16 cellular contexts compared by ENCODE assay signal in the genomic region with DNA sequence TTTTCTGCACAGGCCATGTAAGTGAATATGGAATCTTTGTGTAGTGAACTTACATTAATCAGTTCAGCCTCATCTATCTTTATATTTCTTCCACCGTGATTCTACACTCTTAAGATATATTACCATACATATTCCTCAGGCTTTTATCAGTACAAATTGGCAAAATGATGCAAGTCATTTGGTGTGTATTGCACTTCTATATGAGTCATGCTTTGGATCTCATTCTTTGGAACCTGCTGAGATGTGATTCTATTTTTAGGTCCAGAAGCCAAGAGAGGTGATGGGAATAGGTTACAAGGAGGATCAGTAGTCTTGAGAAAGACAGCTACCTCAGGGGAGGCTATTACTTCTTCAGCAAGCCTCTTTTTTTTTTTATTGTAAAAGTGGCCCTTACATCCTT.
A peak's percentile ranks its signal among the peaks of the same experiment; 100 is the strongest.
DNase-seq lines count a peak whose midpoint lies in the region; ATAC-seq and TF ChIP-seq lines count a peak whose summit lies in the region.
"Had no signal": no experiment of that assay in that cellular context is flagged by ENCODE, and none has a peak within 500 bp of the region (broad histone marks: within the 10 kb centered on the region; RNA-seq: fewer than 3 reads in every experiment).

No MANE protein-coding gene starts in this region.

- TF ChIP-seq RAD21 in HCT116 (IDR thresholded peaks at IDR 0.05; ENCODE audit: low read depth): no peak

- no peak overlapping the region for H3K27ac Mint-ChIP-seq in T-helper 2 cell treated with Interferon-gamma antibody and Interleukin-4, amounts not matched to agents 5 μg/mL and 100 μg/mL, for 36 hours
- H3K27ac Mint-ChIP-seq in activated CD4-positive, alpha-beta T cell treated with anti-CD3 and anti-CD28 coated beads, Interleukin-2, amount 10 ng/mL, durations not matched to agents 7 days and 5 days: no peak overlapping the region
- H3K27ac Mint-ChIP-seq: activated naive CD4-positive, alpha-beta T cell treated with anti-CD3 and anti-CD28 coated beads for 36 hours had no signal

- no peaks in the 10 kb centered on the region for H3K9me2 ChIP-seq in HCT116 (ENCODE audit: insufficient read depth)

- POLR2A ChIA-PET in AG04449 (lab: Yijun Ruan, JAX) (interaction anchor here (0.6 kb wide), 1 partner anchor 37 kb away, joined by 3 read pairs; no protein-coding TSS in a partner anchor), HCT116 (lab: Charles Lee) (no interaction called here)
- POLR2A ChIA-PET in activated CD4-positive, alpha-beta T cell treated with anti-CD3 and anti-CD28 coated beads, Interleukin-2, amount 10 ng/mL, durations not matched to agents 7 days and 5 days (lab: Charles Lee): no interaction called here

- TF ChIP-seq POLR2A in HCT116 (IDR thresholded peaks at IDR 0.05; ENCODE audit: borderline replicate concordance, extremely low read depth, insufficient read depth, insufficient read length): no peak

- peak; percentile 73 for DNase-seq in AG04449 (ENCODE audit: low read depth, low spot score)
- DNase-seq in HCT116 (ENCODE audit: low read depth, low spot score): peak; percentile 6
- peak; percentile 33 for DNase-seq in astrocyte of the hippocampus (ENCODE audit: low read depth, low spot score)
- peak; percentile 23 for DNase-seq in glomerular visceral epithelial cell (ENCODE audit: extremely low spot score)
- DNase-seq in stimulated activated CD4-positive, alpha-beta T cell treated with anti-CD3 and anti-CD28 coated beads, Interleukin-4, amount 100 ng/mL, for 24 hours: no peak
- DNase-seq in T-helper 2 cell treated with Interferon-gamma antibody and Interleukin-4, amounts not matched to agents 5 μg/mL and 100 μg/mL, for 36 hours (ENCODE audit: low spot score): no peak
- DNase-seq in NCI-H774 (lab: John Stamatoyannopoulos, UW): no peak
- DNase-seq in activated CD4-positive, alpha-beta T cell treated with anti-CD3 and anti-CD28 coated beads, Interleukin-2, amount 10 ng/mL, durations not matched to agents 7 days and 5 days: no peak
- DNase-seq: activated CD8-positive, alpha-beta memory T cell treated with anti-CD3 and anti-CD28 coated beads for 24 hours; activated naive CD4-positive, alpha-beta T cell treated with anti-CD3 and anti-CD28 coated beads for 36 hours; AML-193; cerebellar nuclear complex; NCI-H2227 treated with DMSO at 0.1 percent for 48 hours; tibial artery had no signal

- RAD21 ChIA-PET in HCT116 (lab: Charles Lee; ENCODE audit: low non-redundant PET in 1 of 2, low total read pairs in 2 of 2, uncharacterized antibody in 2 of 2, unreplicated experiment in 2 of 2): no interaction called here

- H3K9me3 Mint-ChIP-seq in T-helper 2 cell treated with Interferon-gamma antibody and Interleukin-4, amounts not matched to agents 5 μg/mL and 100 μg/mL, for 36 hours: no peaks in the 10 kb centered on the region
- no peaks in the 10 kb centered on the region for H3K9me3 Mint-ChIP-seq in activated CD4-positive, alpha-beta T cell treated with anti-CD3 and anti-CD28 coated beads, Interleukin-2, amount 10 ng/mL, durations not matched to agents 7 days and 5 days

- no TSS peak for BruUV-seq in HCT116 (replicated peaks; lab: Mats Ljungman, UMichigan)

- H3K27me3 Mint-ChIP-seq in T-helper 2 cell treated with Interferon-gamma antibody and Interleukin-4, amounts not matched to agents 5 μg/mL and 100 μg/mL, for 36 hours (ENCODE audit: low read depth): no peaks in the 10 kb centered on the region
- peaks cover 2% of the 10 kb centered on the region for H3K27me3 Mint-ChIP-seq in activated CD4-positive, alpha-beta T cell treated with anti-CD3 and anti-CD28 coated beads, Interleukin-2, amount 10 ng/mL, durations not matched to agents 7 days and 5 days

- H3K4me3 ChIP-seq in AG04449 (ENCODE audit: low read depth, low read length): no peak overlapping the region
- no peak overlapping the region for H3K4me3 ChIP-seq in HCT116 (replicated peaks in 1 of 2; ENCODE audit: low read depth in 1 of 2, low read length in 2 of 2)
- H3K4me3 ChIP-seq: SK-N-MC, tibial artery had no signal

- no peaks in the 10 kb centered on the region for H3K9me3 ChIP-seq in HCT116 (ENCODE audit: control insufficient read depth in 1 of 2, insufficient read depth in 1 of 2, low read depth in 1 of 2, low read length in 2 of 2)
- H3K9me3 ChIP-seq: tibial artery had no signal

- no peak overlapping the region for H3K27ac ChIP-seq in HCT116 (ENCODE audit: low read depth, low read length)
- H3K27ac ChIP-seq: epithelial cell of prostate, SK-N-MC, tibial artery had no signal

- peak overlapping the region; percentile 44; the same call in 1 of the 2 replicates for H3K4me2 ChIP-seq in HCT116 (ENCODE audit: low read length)

- H3K27me3 ChIP-seq in HCT116 (ENCODE audit: insufficient read depth, low read length): no peaks in the 10 kb centered on the region
- H3K27me3 ChIP-seq: tibial artery had no signal

- no peak overlapping the region for H2AFZ ChIP-seq in HCT116 (ENCODE audit: low read depth, low read length, poor library complexity, severe bottlenecking)

- H3K4me1 Mint-ChIP-seq in T-helper 2 cell treated with Interferon-gamma antibody and Interleukin-4, amounts not matched to agents 5 μg/mL and 100 μg/mL, for 36 hours (ENCODE audit: low read depth): no peaks in the 10 kb centered on the region
- no peaks in the 10 kb centered on the region for H3K4me1 Mint-ChIP-seq in activated CD4-positive, alpha-beta T cell treated with anti-CD3 and anti-CD28 coated beads, Interleukin-2, amount 10 ng/mL, durations not matched to agents 7 days and 5 days

- no peak overlapping the region for H3K9ac ChIP-seq in HCT116 (ENCODE audit: low read length)

- H3K79me2 ChIP-seq in HCT116 (ENCODE audit: insufficient read depth, low read length): no peaks in the 10 kb centered on the region

- no peak for TF ChIP-seq CTCF in AG04449 (IDR thresholded peaks at IDR 0.05; ENCODE audit: insufficient read depth, low read length, missing control alignments)
- no peak for TF ChIP-seq CTCF in HCT116 (IDR thresholded peaks at IDR 0.05 in 2 of 3, conservative IDR thresholded peaks at IDR 0.05 in 1 of 3; ENCODE audit: borderline replicate concordance in 1 of 3, insufficient read depth in 1 of 3, low read depth in 2 of 3, low read length in 2 of 3)

- CTCF ChIA-PET in AG04449 (lab: Yijun Ruan, JAX): interaction anchor here (1.2 kb wide), 1 partner anchor 12 kb away, joined by 3 read pairs; no protein-coding TSS in a partner anchor
- CTCF ChIA-PET in HCT116 (lab: Charles Lee): no interaction called here
- CTCF ChIA-PET in activated CD4-positive, alpha-beta T cell treated with anti-CD3 and anti-CD28 coated beads, Interleukin-2, amount 10 ng/mL, durations not matched to agents 7 days and 5 days (lab: Charles Lee): no interaction called here

- H3K36me3 ChIP-seq in HCT116 (ENCODE audit: control insufficient read depth in 1 of 2, insufficient read depth in 2 of 2, low read length in 2 of 2): no peaks in the 10 kb centered on the region
- H3K36me3 ChIP-seq: tibial artery had no signal

- H4K20me1 ChIP-seq in HCT116 (ENCODE audit: insufficient read depth): no peaks in the 10 kb centered on the region

- peaks cover 0 to 10% of the 10 kb centered on the region in 2 experiments; a peak in 2 of 4 replicates for H3K4me1 ChIP-seq in HCT116 (ENCODE audit: control insufficient read depth in 1 of 2, insufficient read depth in 2 of 2, low read length in 2 of 2)

- no peak overlapping the region for H3K4me3 Mint-ChIP-seq in T-helper 2 cell treated with Interferon-gamma antibody and Interleukin-4, amounts not matched to agents 5 μg/mL and 100 μg/mL, for 36 hours
- no peak overlapping the region for H3K4me3 Mint-ChIP-seq in activated CD4-positive, alpha-beta T cell treated with anti-CD3 and anti-CD28 coated beads, Interleukin-2, amount 10 ng/mL, durations not matched to agents 7 days and 5 days
- H3K4me3 Mint-ChIP-seq: activated naive CD4-positive, alpha-beta T cell treated with anti-CD3 and anti-CD28 coated beads for 36 hours had no signal

- H3K36me3 Mint-ChIP-seq in T-helper 2 cell treated with Interferon-gamma antibody and Interleukin-4, amounts not matched to agents 5 μg/mL and 100 μg/mL, for 36 hours (ENCODE audit: low read depth): no peaks in the 10 kb centered on the region
- H3K36me3 Mint-ChIP-seq in activated CD4-positive, alpha-beta T cell treated with anti-CD3 and anti-CD28 coated beads, Interleukin-2, amount 10 ng/mL, durations not matched to agents 7 days and 5 days (ENCODE audit: low read depth): no peaks in the 10 kb centered on the region

- intact Hi-C loops in HCT116 (cut with micrococcal nuclease): no loop called here

- ATAC-seq in HCT116: no peak

TF ChIP-seq in HCT116, 20 proteins besides CTCF, POLR2A, EP300 and RAD21 (continues in another document):
- TF ChIP-seq TCF7L2 (IDR thresholded peaks at IDR 0.05; ENCODE audit: borderline replicate concordance, extremely low read depth, insufficient read depth, insufficient read length) (no peak), FOSL1 (IDR thresholded peaks at IDR 0.05; ENCODE audit: low read depth) (peak; percentile 27; the same call in 1 of the 2 replicates), SP1 (IDR thresholded peaks at IDR 0.05; ENCODE audit: low read depth) (peak; percentile 25; the same call in 1 of the 2 replicates), EGR1 (IDR thresholded peaks at IDR 0.05; ENCODE audit: low read depth) (no peak), CEBPB (IDR thresholded peaks at IDR 0.05; ENCODE audit: low read depth) (peak; percentile 61)
- TF ChIP-seq, protein P1, sequence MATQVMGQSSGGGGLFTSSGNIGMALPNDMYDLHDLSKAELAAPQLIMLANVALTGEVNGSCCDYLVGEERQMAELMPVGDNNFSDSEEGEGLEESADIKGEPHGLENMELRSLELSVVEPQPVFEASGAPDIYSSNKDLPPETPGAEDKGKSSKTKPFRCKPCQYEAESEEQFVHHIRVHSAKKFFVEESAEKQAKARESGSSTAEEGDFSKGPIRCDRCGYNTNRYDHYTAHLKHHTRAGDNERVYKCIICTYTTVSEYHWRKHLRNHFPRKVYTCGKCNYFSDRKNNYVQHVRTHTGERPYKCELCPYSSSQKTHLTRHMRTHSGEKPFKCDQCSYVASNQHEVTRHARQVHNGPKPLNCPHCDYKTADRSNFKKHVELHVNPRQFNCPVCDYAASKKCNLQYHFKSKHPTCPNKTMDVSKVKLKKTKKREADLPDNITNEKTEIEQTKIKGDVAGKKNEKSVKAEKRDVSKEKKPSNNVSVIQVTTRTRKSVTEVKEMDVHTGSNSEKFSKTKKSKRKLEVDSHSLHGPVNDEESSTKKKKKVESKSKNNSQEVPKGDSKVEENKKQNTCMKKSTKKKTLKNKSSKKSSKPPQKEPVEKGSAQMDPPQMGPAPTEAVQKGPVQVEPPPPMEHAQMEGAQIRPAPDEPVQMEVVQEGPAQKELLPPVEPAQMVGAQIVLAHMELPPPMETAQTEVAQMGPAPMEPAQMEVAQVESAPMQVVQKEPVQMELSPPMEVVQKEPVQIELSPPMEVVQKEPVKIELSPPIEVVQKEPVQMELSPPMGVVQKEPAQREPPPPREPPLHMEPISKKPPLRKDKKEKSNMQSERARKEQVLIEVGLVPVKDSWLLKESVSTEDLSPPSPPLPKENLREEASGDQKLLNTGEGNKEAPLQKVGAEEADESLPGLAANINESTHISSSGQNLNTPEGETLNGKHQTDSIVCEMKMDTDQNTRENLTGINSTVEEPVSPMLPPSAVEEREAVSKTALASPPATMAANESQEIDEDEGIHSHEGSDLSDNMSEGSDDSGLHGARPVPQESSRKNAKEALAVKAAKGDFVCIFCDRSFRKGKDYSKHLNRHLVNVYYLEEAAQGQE (IDR thresholded peaks at IDR 0.05; ENCODE audit: low read depth): no peak

Comparison
In these comparisons a context has a peak if more than half of its experiments do, and no peak if none do; other contexts are left out.
1. DNase-seq: peak in AG04449 (single experiment), HCT116 (single experiment), astrocyte of the hippocampus (single experiment) and glomerular visceral epithelial cell (single experiment); none in stimulated activated CD4-positive, alpha-beta T cell treated with anti-CD3 and anti-CD28 coated beads, Interleukin-4, amount 100 ng/mL, for 24 hours (single experiment), T-helper 2 cell treated with Interferon-gamma antibody and Interleukin-4, amounts not matched to agents 5 μg/mL and 100 μg/mL, for 36 hours (single experiment), NCI-H774 (single experiment) and activated CD4-positive, alpha-beta T cell treated with anti-CD3 and anti-CD28 coated beads, Interleukin-2, amount 10 ng/mL, durations not matched to agents 7 days and 5 days (single experiment).